In the genomic region with DNA sequence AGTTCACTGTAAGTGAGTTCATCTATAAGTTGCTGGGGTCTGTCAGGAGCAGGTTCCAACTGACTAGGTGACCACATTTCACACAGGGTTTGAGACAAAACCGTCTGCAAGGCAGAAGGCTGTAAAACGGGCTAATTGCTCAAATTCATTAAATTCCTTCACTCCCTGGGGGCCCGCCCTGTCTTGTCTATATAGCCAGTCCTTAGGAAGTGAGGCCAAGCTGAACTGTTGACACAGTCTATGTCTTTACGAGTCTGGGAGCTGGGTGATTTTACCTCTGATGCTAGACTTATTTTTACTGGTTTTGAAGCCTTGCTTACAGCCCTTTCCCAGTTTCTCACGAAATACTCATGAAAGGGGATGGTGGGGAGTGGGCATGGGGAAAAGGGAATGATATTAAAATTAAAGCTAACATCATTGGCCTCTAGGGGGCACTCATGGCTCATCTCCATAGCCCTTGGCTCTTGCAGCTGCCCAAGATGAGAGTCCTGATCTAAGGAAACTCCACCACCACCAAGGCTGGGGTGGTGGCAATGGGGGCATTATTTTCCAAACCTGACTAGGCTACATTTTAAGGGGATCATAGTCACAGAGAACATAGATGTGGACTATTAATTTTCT, we compare ENCODE assay signal across 10 cellular contexts. TPM values are rescaled to one million over a fixed set of nuclear protein-coding genes. Genes with fewer than 3 reads are reported as not detected.
A peak's percentile ranks its signal among the peaks of the same experiment; 100 is the strongest.
DNase-seq lines count a peak whose midpoint lies in the region; ATAC-seq, FAIRE-seq and TF ChIP-seq lines count a peak whose summit lies in the region.
"Not testable (repeated sequence)": the region's sequence is repeated elsewhere in the genome, so short reads cannot be mapped to it uniquely, and the experiment has no call there.
"Had no signal": no experiment of that assay in that cellular context is flagged by ENCODE, and none has a peak within 500 bp of the region (broad histone marks: within the 10 kb centered on the region; RNA-seq: fewer than 3 reads in every experiment).

No MANE protein-coding gene starts in this region.

- H3K9me3 ChIP-seq in PC-3 (ENCODE audit: low read length); endothelial cell of umbilical vein (replicated peaks; ENCODE audit: control insufficient read depth, insufficient read depth, low read length); psoas muscle: not testable (repeated sequence)

- intact Hi-C loops in PC-3 (cut with micrococcal nuclease); activated CD8-positive, alpha-beta T cell treated with anti-CD3 and anti-CD28 coated beads for 36 hours (cut with micrococcal nuclease); psoas muscle (cut with DNase I): not testable (repeated sequence)
- intact Hi-C loops in endothelial cell of umbilical vein (cut with micrococcal nuclease), result loop anchor here (5.0 to 10.0 kb wide), 2 partner anchors 57 to 105 kb away; partner anchors contain the start of genes C2orf78, DUSP11 and TPRKB

- H3K4me2 ChIP-seq in PC-3 (ENCODE audit: low read length); endothelial cell of umbilical vein (ENCODE audit: insufficient read depth, low read length): not testable (repeated sequence)

- TF ChIP-seq POLR2A in endothelial cell of umbilical vein (IDR thresholded peaks at IDR 0.05; ENCODE audit: low read depth, low read length), result not testable (repeated sequence)

- not testable (repeated sequence) for H3F3A ChIP-seq in PC-3 (ENCODE audit: low read length, unreplicated experiment)

- not testable (repeated sequence) for BruUV-seq in PC-3 (replicated peaks; lab: Mats Ljungman, UMichigan); endothelial cell of umbilical vein (replicated peaks; lab: Mats Ljungman, UMichigan)

- CTCF ChIA-PET in PC-3 (lab: Charles Lee) (interaction anchor here (0.5 kb wide), 2 partner anchors 63 to 323 kb away, joined by 4 to 5 read pairs; no protein-coding TSS in a partner anchor), endothelial cell of umbilical vein (lab: Charles Lee) (interaction anchor here (0.7 to 2.6 kb wide), 31 partner anchors 9 to 656 kb away, joined by 3 to 18 read pairs (median 4); partner anchors contain the start of genes DUSP11, MOB1A, STAMBP and TPRKB)
- CTCF ChIA-PET in activated CD8-positive, alpha-beta T cell treated with anti-CD3 and anti-CD28 coated beads for 36 hours (lab: Charles Lee), result interaction anchor here (0.8 to 1.9 kb wide), 13 partner anchors 10 to 712 kb away, joined by 3 to 10 read pairs (median 3); no protein-coding TSS in a partner anchor

- not testable (repeated sequence) for H3K4me3 Mint-ChIP-seq in activated CD8-positive, alpha-beta T cell treated with anti-CD3 and anti-CD28 coated beads for 36 hours

- H3K4me1 Mint-ChIP-seq in activated CD8-positive, alpha-beta T cell treated with anti-CD3 and anti-CD28 coated beads for 36 hours (ENCODE audit: low read depth), result not testable (repeated sequence)

- dilution Hi-C loops in endothelial cell of umbilical vein (cut with MboI; ENCODE audit: extremely low pct_ligation_motif_present, low sequenced_read_pairs), result not testable (repeated sequence)

- 25 to 30% (median 27%) methylated on average over 5 of the region's 5 CpGs for WGBS in psoas muscle, 3 donors

- H3K9me1 ChIP-seq in endothelial cell of umbilical vein (replicated peaks; ENCODE audit: control insufficient read depth, extremely low read depth, insufficient read depth, low read length), result not testable (repeated sequence)

- peak; percentile 58 for TF ChIP-seq CTCF in GM12875 (IDR thresholded peaks at IDR 0.05; ENCODE audit: borderline replicate concordance, insufficient read depth, low read depth, low read length)
- peak; percentile 67 for TF ChIP-seq CTCF in PC-3 (conservative IDR thresholded peaks at IDR 0.05; ENCODE audit: low read depth, low read length)
- peak; percentile 68 for TF ChIP-seq CTCF in activated CD8-positive, alpha-beta T cell treated with anti-CD3 and anti-CD28 coated beads for 36 hours (IDR thresholded peaks at IDR 0.05)
- peak; percentile 29 to 53 for TF ChIP-seq CTCF in endothelial cell of umbilical vein (IDR thresholded peaks at IDR 0.05; ENCODE audit: extremely low read depth in 1 of 2, insufficient read depth in 1 of 2, low read depth in 1 of 2, low read length in 2 of 2)
- peak; percentile 36 for TF ChIP-seq CTCF in kidney epithelial cell (IDR thresholded peaks at IDR 0.05; ENCODE audit: insufficient read depth, low read length, poor library complexity, severe bottlenecking)
- peak; percentile 43 for TF ChIP-seq CTCF in psoas muscle (IDR thresholded peaks at IDR 0.05)

- H2AFZ ChIP-seq in PC-3 (ENCODE audit: low read length); endothelial cell of umbilical vein (ENCODE audit: low read depth, low read length): not testable (repeated sequence)

- H3K27ac Mint-ChIP-seq in activated CD8-positive, alpha-beta T cell treated with anti-CD3 and anti-CD28 coated beads for 36 hours, result not testable (repeated sequence)

- POLR2A ChIA-PET in PC-3 (lab: Charles Lee; ENCODE audit: unreplicated experiment); activated CD8-positive, alpha-beta T cell treated with anti-CD3 and anti-CD28 coated beads for 36 hours (lab: Charles Lee): not testable (repeated sequence)
- POLR2A ChIA-PET in endothelial cell of umbilical vein (lab: Charles Lee), result interaction anchor here (0.5 kb wide), 1 partner anchor 266 kb away, joined by 8 read pairs; no protein-coding TSS in a partner anchor

- H3K27ac ChIP-seq in PC-3 (ENCODE audit: low read length); endothelial cell of umbilical vein (ENCODE audit: insufficient read depth, low read depth, low read length); psoas muscle: not testable (repeated sequence)

- not testable (repeated sequence) for H3K27me3 Mint-ChIP-seq in activated CD8-positive, alpha-beta T cell treated with anti-CD3 and anti-CD28 coated beads for 36 hours

- H3K4me1 ChIP-seq in PC-3 (ENCODE audit: insufficient read depth, low read length); endothelial cell of umbilical vein (ENCODE audit: control insufficient read depth, extremely low read depth, insufficient read depth, low read length); psoas muscle: not testable (repeated sequence)

- ATAC-seq in PC-3 (peak; percentile 60), psoas muscle (peak in 1 of 4 donors; percentile 56)
- peak; percentile 45 for ATAC-seq in activated CD8-positive, alpha-beta T cell treated with anti-CD3 and anti-CD28 coated beads for 36 hours

- H3K9ac ChIP-seq in PC-3 (ENCODE audit: low read length); endothelial cell of umbilical vein (replicated peaks; ENCODE audit: extremely low read depth, insufficient read depth, low read length): not testable (repeated sequence)

- H3K79me2 ChIP-seq in PC-3 (ENCODE audit: low read length); endothelial cell of umbilical vein (ENCODE audit: control insufficient read depth, insufficient read depth, low read length): not testable (repeated sequence)

- not testable (repeated sequence) for H3K9me3 Mint-ChIP-seq in activated CD8-positive, alpha-beta T cell treated with anti-CD3 and anti-CD28 coated beads for 36 hours

- not testable (repeated sequence) for H3K27me3 ChIP-seq in PC-3 (ENCODE audit: low read length); kidney epithelial cell (ENCODE audit: control insufficient read depth, insufficient read depth, low read length); psoas muscle (ENCODE audit: insufficient read depth in 3 of 3, low read length in 2 of 3)
- peaks cover 7 to 12% of the 10 kb centered on the region in 2 experiments for H3K27me3 ChIP-seq in endothelial cell of umbilical vein (ENCODE audit: control insufficient read depth in 2 of 2, insufficient read depth in 2 of 2, low read length in 2 of 2)

- H3K4me3 ChIP-seq in GM12875 (ENCODE audit: low read depth, low read length); PC-3 (ENCODE audit: low read length); endothelial cell of umbilical vein (replicated peaks in 1 of 3; ENCODE audit: insufficient read depth in 1 of 3, low read depth in 1 of 3, low read length in 3 of 3); kidney epithelial cell (ENCODE audit: low read depth, low read length); psoas muscle: not testable (repeated sequence)

- H3K36me3 ChIP-seq in PC-3 (ENCODE audit: low read depth, low read length); endothelial cell of umbilical vein (ENCODE audit: control insufficient read depth in 2 of 2, extremely low read depth in 1 of 2, insufficient read depth in 2 of 2, low read length in 2 of 2); kidney epithelial cell (ENCODE audit: control insufficient read depth, insufficient read depth, low read length); psoas muscle (ENCODE audit: insufficient read depth in 1 of 2, low read depth in 1 of 2): not testable (repeated sequence)

- peak; percentile 92 for FAIRE-seq in endothelial cell of umbilical vein (lab: Jason Lieb, UNC)

- not testable (repeated sequence) for H4K20me1 ChIP-seq in PC-3 (ENCODE audit: low read length); endothelial cell of umbilical vein (replicated peaks; ENCODE audit: control insufficient read depth, extremely low read depth, insufficient read depth, low read length)

- not testable (repeated sequence) for H3K9me2 ChIP-seq in PC-3 (replicated peaks; ENCODE audit: low read length)

- DNase-seq in AML-193 (lab: John Stamatoyannopoulos, UW) (peak; percentile 44 to 48), MV-4-11 (lab: John Stamatoyannopoulos, UW) (peak; percentile 4), PC-3 (peak; percentile 69), endothelial cell of umbilical vein (ENCODE audit: low read depth, low spot score) (peak; percentile 54)
- peak; percentile 57 for DNase-seq in activated CD8-positive, alpha-beta T cell treated with anti-CD3 and anti-CD28 coated beads for 36 hours
- not testable (repeated sequence) for DNase-seq in kidney epithelial cell (ENCODE audit: low read depth); psoas muscle

- H3K36me3 Mint-ChIP-seq in activated CD8-positive, alpha-beta T cell treated with anti-CD3 and anti-CD28 coated beads for 36 hours (ENCODE audit: low read depth), result not testable (repeated sequence)

RNA-seq across cellular contexts. Expression of gene NAT8, which starts 37.8 kb away (rescaled TPM):
- not detected in 2 replicates for total RNA-seq in PC-3 (2014; rRNA removed)
- not detected for total RNA-seq in activated CD8-positive, alpha-beta T cell treated with anti-CD3 and anti-CD28 coated beads for 36 hours
- total RNA-seq in endothelial cell of umbilical vein, result not detected in 2 replicates
- 0.19 and 0.25 TPM in 2 replicates for polyA plus RNA-seq in endothelial cell of umbilical vein
- 0.14 and 0.34 TPM in 2 replicates for polyA plus RNA-seq in endothelial cell of umbilical vein (2011; cell fraction: cytosol; rRNA removed)
- 0.36 TPM in 1 of 2 replicates, not detected in the other for polyA plus RNA-seq in endothelial cell of umbilical vein (2011; cell fraction: nucleus; rRNA removed)
- polyA plus RNA-seq in endothelial cell of umbilical vein (2012), result not detected in 2 replicates
- polyA minus RNA-seq in endothelial cell of umbilical vein, result not detected in 2 replicates
- not detected for polyA minus RNA-seq in endothelial cell of umbilical vein (2011; cell fraction: cytosol; rRNA and poly(A)+ RNA removed)
- not detected in 2 replicates for polyA minus RNA-seq in endothelial cell of umbilical vein (2011; cell fraction: nucleus; rRNA and poly(A)+ RNA removed)
- not detected in 2 replicates for total RNA-seq in kidney epithelial cell
- not detected for total RNA-seq in psoas muscle
- not detected for polyA plus RNA-seq in psoas muscle
- total RNA-seq: mesenteric fat pad, temporal lobe had no signal

RNA-seq across cellular contexts. Expression of gene TPRKB, which starts 57.1 kb away (rescaled TPM):
- total RNA-seq in PC-3 (2014; rRNA removed), result 42.2 and 51.4 TPM in 2 replicates
- 10 to 100 TPM; 27.0 to 29.0 TPM for total RNA-seq in activated CD8-positive, alpha-beta T cell treated with anti-CD3 and anti-CD28 coated beads for 36 hours
- 33.4 and 36.1 TPM in 2 replicates for total RNA-seq in endothelial cell of umbilical vein
- polyA plus RNA-seq in endothelial cell of umbilical vein, result 18.6 and 27.1 TPM in 2 replicates
- 46.9 and 52.2 TPM in 2 replicates for polyA plus RNA-seq in endothelial cell of umbilical vein (2011; cell fraction: cytosol; rRNA removed)
- polyA plus RNA-seq in endothelial cell of umbilical vein (2011; cell fraction: nucleus; rRNA removed), result 15.2 and 21.0 TPM in 2 replicates
- polyA plus RNA-seq in endothelial cell of umbilical vein (2012), result 51.8 and 101 TPM in 2 replicates
- polyA minus RNA-seq in endothelial cell of umbilical vein, result 5.1 and 5.5 TPM in 2 replicates
- 7.1 TPM for polyA minus RNA-seq in endothelial cell of umbilical vein (2011; cell fraction: cytosol; rRNA and poly(A)+ RNA removed)
- 5.0 and 7.3 TPM in 2 replicates for polyA minus RNA-seq in endothelial cell of umbilical vein (2011; cell fraction: nucleus; rRNA and poly(A)+ RNA removed)
- total RNA-seq in kidney epithelial cell, result 40.1 and 86.8 TPM in 2 replicates
- total RNA-seq in psoas muscle, result 10 to 100 TPM; 21.8 to 35.1 (median 27.1) TPM
- polyA plus RNA-seq in psoas muscle, result 100 to 1,000 TPM in 1 of 3 donors, 10 to 100 TPM in 2; 63.3 to 130 (median 83.9) TPM
